In the genomic region with DNA sequence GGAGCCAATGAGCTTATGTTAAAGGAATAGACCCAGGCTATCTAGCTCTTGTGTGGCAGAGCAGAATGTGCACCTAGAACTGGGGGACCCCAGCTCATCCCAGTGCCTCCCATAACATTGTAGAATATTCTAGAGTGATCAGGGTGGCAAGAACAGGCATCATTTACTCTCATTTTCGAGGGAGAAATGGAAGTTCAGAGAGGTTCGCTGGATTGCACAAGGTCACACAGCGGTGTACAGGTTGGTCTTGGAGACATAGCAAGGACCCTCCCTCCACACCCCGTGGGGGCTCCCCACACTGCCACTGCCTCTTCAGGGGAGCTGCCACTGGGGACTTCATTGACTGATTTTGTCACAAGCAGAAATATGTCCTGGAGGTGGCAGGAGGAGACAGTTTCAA, we compare ENCODE assay signal across 35 cellular contexts. TPM values are rescaled to one million over a fixed set of nuclear protein-coding genes. Genes with fewer than 3 reads are reported as not detected.
"Had no signal": no experiment of that assay in that cellular context is flagged by ENCODE, and none has a peak within 500 bp of the region (broad histone marks: within the 10 kb centered on the region; RNA-seq: fewer than 3 reads in every experiment).

No MANE protein-coding gene starts in this region.

- ATAC-seq: naive thymus-derived CD4-positive, alpha-beta T cell; natural killer cell treated with Interleukin-12 subunit alpha and Interleukin-12 subunit beta and Interleukin-15 and Interleukin-18, amount 100 ng/mL, for 72 hours; psoas muscle; right cardiac atrium; sciatic nerve; stimulated activated memory B cell treated with anti-CD40 and anti-IgM and Interleukin-4, amounts not matched to agents 10 μg/mL and 1 μg/mL and 100 μg/mL, for 72 hours; stimulated activated naive CD8-positive, alpha-beta T cell treated with anti-CD3 and anti-CD28 coated beads, Interleukin-15, amount 100 ng/mL, for 72 hours; stimulated activated naive CD8-positive, alpha-beta T cell treated with anti-CD3 and anti-CD28 coated beads, Interleukin-15, Interleukin-2, amounts not matched to agents 100 U/mL and 50 U/mL, for 24 hours; upper lobe of right lung had no signal

- H3K9ac ChIP-seq: parathyroid adenoma had no signal

- H3K27ac Mint-ChIP-seq: naive thymus-derived CD4-positive, alpha-beta T cell; natural killer cell treated with Interleukin-12 subunit alpha and Interleukin-12 subunit beta and Interleukin-15 and Interleukin-18, amount 100 ng/mL, for 72 hours; nephron progenitor cell; progenitor cell of endocrine pancreas; stimulated activated memory B cell treated with anti-CD40 and anti-IgM and Interleukin-4, amounts not matched to agents 10 μg/mL and 1 μg/mL and 100 μg/mL, for 72 hours; stimulated activated naive CD8-positive, alpha-beta T cell treated with anti-CD3 and anti-CD28 coated beads, Interleukin-15, amount 100 ng/mL, for 72 hours; type B pancreatic cell had no signal

- H2AFZ ChIP-seq: parathyroid adenoma had no signal

- H3K27me3 ChIP-seq: ovary, testis, tibial artery, transverse colon, upper lobe of right lung, uterus had no signal

- H3K4me3 Mint-ChIP-seq: naive thymus-derived CD4-positive, alpha-beta T cell; natural killer cell treated with Interleukin-12 subunit alpha and Interleukin-12 subunit beta and Interleukin-15 and Interleukin-18, amount 100 ng/mL, for 72 hours; nephron progenitor cell; neural crest cell; stimulated activated memory B cell treated with anti-CD40 and anti-IgM and Interleukin-4, amounts not matched to agents 10 μg/mL and 1 μg/mL and 100 μg/mL, for 72 hours; stimulated activated naive CD8-positive, alpha-beta T cell treated with anti-CD3 and anti-CD28 coated beads, Interleukin-15, amount 100 ng/mL, for 72 hours; type B pancreatic cell had no signal

- H3K36me3 ChIP-seq: neutrophil, ovary, spleen, suprapubic skin, tibial artery, transverse colon, upper lobe of right lung, uterus had no signal

- H3K4me3 ChIP-seq: ovary, psoas muscle, skin epidermis, smooth muscle cell, spleen, suprapubic skin, testis, tibial artery, transverse colon, upper lobe of right lung, uterus had no signal

- H3K27ac ChIP-seq: neutrophil, ovary, parathyroid adenoma, psoas muscle, skin epidermis, spleen, suprapubic skin, testis, tibial artery, upper lobe of right lung, uterus had no signal

- H3K9me3 Mint-ChIP-seq: natural killer cell treated with Interleukin-12 subunit alpha and Interleukin-12 subunit beta and Interleukin-15 and Interleukin-18, amount 100 ng/mL, for 72 hours; neural crest cell had no signal

- H3K4me1 Mint-ChIP-seq: naive thymus-derived CD4-positive, alpha-beta T cell; nephron progenitor cell; neural crest cell; stimulated activated memory B cell treated with anti-CD40 and anti-IgM and Interleukin-4, amounts not matched to agents 10 μg/mL and 1 μg/mL and 100 μg/mL, for 72 hours; stimulated activated naive CD8-positive, alpha-beta T cell treated with anti-CD3 and anti-CD28 coated beads, Interleukin-15, amount 100 ng/mL, for 72 hours had no signal

- H3K9me3 ChIP-seq: neutrophil, ovary, psoas muscle, suprapubic skin, testis, transverse colon, upper lobe of right lung, uterus had no signal

- H3K4me2 ChIP-seq: smooth muscle cell had no signal

- H3K79me2 ChIP-seq: parathyroid adenoma had no signal

- H3K4me1 ChIP-seq: parathyroid adenoma, psoas muscle, spleen, suprapubic skin, testis, tibial artery, upper lobe of right lung, uterus had no signal

- H3K36me3 Mint-ChIP-seq: natural killer cell treated with Interleukin-12 subunit alpha and Interleukin-12 subunit beta and Interleukin-15 and Interleukin-18, amount 100 ng/mL, for 72 hours; type B pancreatic cell had no signal

- DNase-seq: naive thymus-derived CD4-positive, alpha-beta T cell; nephron progenitor cell; nucleus accumbens; ovary; psoas muscle; right cardiac atrium; spleen; stimulated activated CD4-positive, alpha-beta T cell treated with anti-CD3 and anti-CD28 coated beads, Interleukin-12 subunit alpha, Interleukin-12 subunit beta, amount 100 ng/mL, for 4 hours; stimulated activated CD4-positive, alpha-beta T cell treated with anti-CD3 and anti-CD28 coated beads, Interleukin-1b, Interleukin-23, amount 100 ng/mL, for 48 hours; stimulated activated CD4-positive, alpha-beta T cell treated with anti-CD3 and anti-CD28 coated beads, Interleukin-4, amount 100 ng/mL, for 1 hour; stimulated activated CD4-positive, alpha-beta T cell treated with anti-CD3 and anti-CD28 coated beads, Interleukin-4, amount 100 ng/mL, for 4 hours; stimulated activated CD8-positive, alpha-beta memory T cell treated with anti-CD3 and anti-CD28 coated beads, Interleukin-4, amount 100 ng/mL, for 48 hours; stimulated activated naive CD4-positive, alpha-beta T cell; stimulated activated naive CD8-positive, alpha-beta T cell treated with anti-CD3 and anti-CD28 coated beads, Interleukin-15, amount 100 ng/mL, for 72 hours; stimulated activated naive CD8-positive, alpha-beta T cell treated with anti-CD3 and anti-CD28 coated beads, Interleukin-15, Interleukin-2, amounts not matched to agents 100 U/mL and 50 U/mL, for 24 hours; substantia nigra; testis; tibial artery; transverse colon; upper lobe of right lung; uterus had no signal

RNA-seq across cellular contexts. Expression of a gene that starts 8.9 kb away (rescaled TPM):
- total RNA-seq: naive thymus-derived CD4-positive, alpha-beta T cell; natural killer cell treated with Interleukin-12 subunit alpha and Interleukin-12 subunit beta and Interleukin-15 and Interleukin-18, amount 100 ng/mL, for 72 hours; renal cortical epithelial cell; right cardiac atrium; sciatic nerve; suprapubic skin; upper lobe of right lung had no signal
- polyA plus RNA-seq: naive thymus-derived CD4-positive, alpha-beta T cell had no signal

RNA-seq across cellular contexts. Expression of a gene that starts 29.0 kb away (rescaled TPM):
- total RNA-seq: naive thymus-derived CD4-positive, alpha-beta T cell; natural killer cell treated with Interleukin-12 subunit alpha and Interleukin-12 subunit beta and Interleukin-15 and Interleukin-18, amount 100 ng/mL, for 72 hours; smooth muscle cell; suprapubic skin; urinary bladder had no signal
- polyA plus RNA-seq: naive thymus-derived CD4-positive, alpha-beta T cell; smooth muscle cell had no signal

RNA-seq across cellular contexts. Expression of a gene that starts 41.6 kb away (rescaled TPM):
- total RNA-seq: naive thymus-derived CD4-positive, alpha-beta T cell; natural killer cell treated with Interleukin-12 subunit alpha and Interleukin-12 subunit beta and Interleukin-15 and Interleukin-18, amount 100 ng/mL, for 72 hours; neural crest cell; omental fat pad; progenitor cell of endocrine pancreas; renal cortical epithelial cell; right cardiac atrium; sciatic nerve; spleen; upper lobe of right lung; urinary bladder had no signal
- polyA plus RNA-seq: naive thymus-derived CD4-positive, alpha-beta T cell; ovary; right cardiac atrium; smooth muscle cell; spleen; urinary bladder had no signal
